In genomic region chr2:205680067-205680466, GRCh38 we compare ENCODE assay signal across 9 cellular contexts. TPM values are rescaled to one million over a fixed set of nuclear protein-coding genes. Genes with fewer than 3 reads are reported as not detected.
DNase-seq lines count a peak whose midpoint lies in the region; ATAC-seq and TF ChIP-seq lines count a peak whose summit lies in the region.
"Had no signal": no experiment of that assay in that cellular context is flagged by ENCODE, and none has a peak within 500 bp of the region (broad histone marks: within the 10 kb centered on the region; RNA-seq: fewer than 3 reads in every experiment).

No MANE protein-coding gene starts in this region.

- peaks cover 27% of the 10 kb centered on the region for H3K4me1 ChIP-seq in foreskin keratinocyte

- peaks cover 51% of the 10 kb centered on the region for H3K27me3 Mint-ChIP-seq in activated T-cell treated with anti-CD3 and anti-CD28 coated beads, Interleukin-2, amount 50 U/mL, for 24 hours

- peak; percentile 92 for TF ChIP-seq CTCF in foreskin keratinocyte (conservative IDR thresholded peaks at IDR 0.05)

- H3K4me1 Mint-ChIP-seq in activated T-cell treated with anti-CD3 and anti-CD28 coated beads, Interleukin-2, amount 50 U/mL, for 24 hours (ENCODE audit: low read depth): peaks cover 21% of the 10 kb centered on the region

- H3K27ac ChIP-seq in foreskin keratinocyte: peak overlapping the region; percentile 71

- H3K9me3 Mint-ChIP-seq in activated T-cell treated with anti-CD3 and anti-CD28 coated beads, Interleukin-2, amount 50 U/mL, for 24 hours: no peaks in the 10 kb centered on the region
- H3K9me3 Mint-ChIP-seq: dendritic cell treated with granulocyte-macrophage colony-stimulating factor and Interleukin-4, amounts not matched to agents 40 ng/mL and 50 ng/mL, for 4 days had no signal

- peak; percentile 93 for DNase-seq in ELR (ENCODE audit: low read depth)
- peak; percentile 77 for DNase-seq in HuH-7 (ENCODE audit: low spot score)
- peak; percentile 7 for DNase-seq in NOMO-1 treated with dmso at 0.1 percent for 144 hours (lab: John Stamatoyannopoulos, UW; ENCODE audit: unreplicated experiment)
- DNase-seq in activated T-cell treated with anti-CD3 and anti-CD28 coated beads, Interleukin-2, amount 50 U/mL, for 24 hours: peak; percentile 49
- DNase-seq in foreskin keratinocyte: peak; percentile 89 to 91
- DNase-seq in pons (ENCODE audit: low spot score): peak; percentile 74
- no peak for DNase-seq in GDM1 (lab: John Stamatoyannopoulos, UW)

- H3K27ac Mint-ChIP-seq in activated T-cell treated with anti-CD3 and anti-CD28 coated beads, Interleukin-2, amount 50 U/mL, for 24 hours: no peak overlapping the region
- H3K27ac Mint-ChIP-seq: dendritic cell treated with granulocyte-macrophage colony-stimulating factor and Interleukin-4, amounts not matched to agents 40 ng/mL and 50 ng/mL, for 4 days had no signal

- no peaks in the 10 kb centered on the region for H3K27me3 ChIP-seq in foreskin keratinocyte

- ATAC-seq in GM21619 (IDR thresholded peaks at IDR 0.05; ENCODE audit: unreplicated experiment) (peak; percentile 50), foreskin keratinocyte (peak; percentile 57)

- H3K4me3 Mint-ChIP-seq in activated T-cell treated with anti-CD3 and anti-CD28 coated beads, Interleukin-2, amount 50 U/mL, for 24 hours: no peak overlapping the region
- H3K4me3 Mint-ChIP-seq: dendritic cell treated with granulocyte-macrophage colony-stimulating factor and Interleukin-4, amounts not matched to agents 40 ng/mL and 50 ng/mL, for 4 days had no signal

- H3K36me3 Mint-ChIP-seq in activated T-cell treated with anti-CD3 and anti-CD28 coated beads, Interleukin-2, amount 50 U/mL, for 24 hours (ENCODE audit: low read depth): no peaks in the 10 kb centered on the region

RNA-seq across cellular contexts. Expression of gene NRP2, which starts 2.2 kb away (rescaled TPM):
- total RNA-seq in foreskin keratinocyte: 32.9 and 33.0 TPM in 2 replicates
- 9.5 and 13.2 TPM in 2 replicates for polyA plus RNA-seq in foreskin keratinocyte
